In genomic region chr17:49516190-49516589, GRCh38 we compare ENCODE assay signal across 8 cellular contexts. TPM values are rescaled to one million over a fixed set of nuclear protein-coding genes. Genes with fewer than 3 reads are reported as not detected.
DNase-seq lines count a peak whose midpoint lies in the region; ATAC-seq and TF ChIP-seq lines count a peak whose summit lies in the region.

No MANE protein-coding gene starts in this region.

- intact Hi-C loops in mammary epithelial cell (cut with micrococcal nuclease): no loop called here
- intact Hi-C loops in mucosa of descending colon (cut with DNase I, micrococcal nuclease): no loop called here

- H3K4me1 ChIP-seq in mammary epithelial cell (ENCODE audit: insufficient read depth, low read length) (peaks cover 18% of the 10 kb centered on the region), mesenchymal stem cell (ENCODE audit: control insufficient read depth, insufficient read depth, low read depth, low read length) (peaks cover 30% of the 10 kb centered on the region), mucosa of descending colon (ENCODE audit: low read depth) (peaks cover 7% of the 10 kb centered on the region)

- in situ Hi-C loops in mammary epithelial cell (cut with MboI; ENCODE audit: low sequenced_read_pairs in 2 of 2): no loop called here

- 34% methylated on average over 5 of the region's 5 CpGs for WGBS in mammary epithelial cell (ENCODE audit: low coverage, missing lambda C conversion rate)
- 75% methylated on average over 5 of the region's 5 CpGs for WGBS in mesenchymal stem cell

- H2BK120ac ChIP-seq in mesenchymal stem cell (ENCODE audit: low read depth, low read length): peak overlapping the region; percentile 39

- CTCF ChIA-PET in mammary epithelial cell (lab: Charles Lee; ENCODE audit: low non-redundant PET): no interaction called here

- H2AK5ac ChIP-seq in mesenchymal stem cell (ENCODE audit: low read length, severe bottlenecking): peak overlapping the region; percentile 74

- no peaks in the 10 kb centered on the region for H4K20me1 ChIP-seq in mammary epithelial cell (ENCODE audit: insufficient read depth, low read length)

- H3K36me3 Mint-ChIP-seq in stimulated activated naive B cell treated with anti-CD40 and anti-IgM and Interleukin-4, amounts not matched to agents 10 μg/mL and 1 μg/mL and 100 μg/mL, for 72 hours: no peaks in the 10 kb centered on the region
- H3K36me3 Mint-ChIP-seq in activated T-cell treated with anti-CD3 and anti-CD28 coated beads, Interleukin-2, amount 50 U/mL, for 4 hours (ENCODE audit: insufficient read depth): no peaks in the 10 kb centered on the region

- peak overlapping the region; percentile 81 for H2AFZ ChIP-seq in mammary epithelial cell (ENCODE audit: low read depth, low read length)
- peak overlapping the region; percentile 18 for H2AFZ ChIP-seq in mesenchymal stem cell (ENCODE audit: low read depth, low read length)

- TF ChIP-seq CTCF in mammary epithelial cell (conservative IDR thresholded peaks at IDR 0.05 in 1 of 2, IDR thresholded peaks at IDR 0.05 in 1 of 2; ENCODE audit: extremely low read depth in 1 of 2, insufficient read depth in 1 of 2, low read depth in 1 of 2, low read length in 2 of 2): peak in 1 of 2 donors; percentile 25
- TF ChIP-seq CTCF in mucosa of descending colon (IDR thresholded peaks at IDR 0.05): no peak

- peak overlapping the region; percentile 91 to 95 for H3K18ac ChIP-seq in mesenchymal stem cell (ENCODE audit: low read depth in 1 of 2, low read length in 2 of 2)

- H3K27me3 ChIP-seq in mammary epithelial cell (ENCODE audit: insufficient read depth, low read length) (no peaks in the 10 kb centered on the region), mesenchymal stem cell (ENCODE audit: control insufficient read depth in 1 of 2, insufficient read depth in 1 of 2, low read length in 2 of 2) (peaks cover 29 to 49% of the 10 kb centered on the region in 2 experiments)

- peaks cover 8% of the 10 kb centered on the region in 2 donors for H3K4me1 Mint-ChIP-seq in stimulated activated naive B cell treated with anti-CD40 and anti-IgM and Interleukin-4, amounts not matched to agents 10 μg/mL and 1 μg/mL and 100 μg/mL, for 72 hours
- no peaks in the 10 kb centered on the region for H3K4me1 Mint-ChIP-seq in activated T-cell treated with anti-CD3 and anti-CD28 coated beads, Interleukin-2, amount 50 U/mL, for 4 hours (ENCODE audit: low read depth)

- H3K79me1 ChIP-seq in mesenchymal stem cell (replicated peaks; ENCODE audit: low read length, poor library complexity, severe bottlenecking): no peaks in the 10 kb centered on the region

- H3K23ac ChIP-seq in mesenchymal stem cell (ENCODE audit: low read length in 2 of 2): no peak overlapping the region

- peak overlapping the region in 1 of 2 experiments; percentile 97 for H2BK12ac ChIP-seq in mesenchymal stem cell (ENCODE audit: low read length in 2 of 2)

- no peak for ATAC-seq in stimulated activated naive B cell treated with anti-CD40 and anti-IgM and Interleukin-4, amounts not matched to agents 10 μg/mL and 1 μg/mL and 100 μg/mL, for 72 hours (replicated peaks)
- ATAC-seq in mucosa of descending colon (no peak), HG02938 (IDR thresholded peaks at IDR 0.05; ENCODE audit: unreplicated experiment) (no peak)
- no peak for ATAC-seq in activated T-cell treated with anti-CD3 and anti-CD28 coated beads, Interleukin-2, amount 50 U/mL, for 4 hours

- H3K9ac ChIP-seq in mammary epithelial cell (ENCODE audit: insufficient read depth, low read length) (no peak overlapping the region), mesenchymal stem cell (ENCODE audit: low read length) (peak overlapping the region; percentile 73)

- no peak overlapping the region for H3K27ac Mint-ChIP-seq in stimulated activated naive B cell treated with anti-CD40 and anti-IgM and Interleukin-4, amounts not matched to agents 10 μg/mL and 1 μg/mL and 100 μg/mL, for 72 hours

- H3K36me3 ChIP-seq in mammary epithelial cell (ENCODE audit: insufficient read depth, low read length) (peaks cover 2% of the 10 kb centered on the region), mesenchymal stem cell (ENCODE audit: control insufficient read depth in 1 of 2, insufficient read depth in 2 of 2, low read depth in 1 of 2, low read length in 2 of 2) (no peaks in the 10 kb centered on the region), mucosa of descending colon (ENCODE audit: low read depth) (no peaks in the 10 kb centered on the region)

- no peak overlapping the region for H2BK15ac ChIP-seq in mesenchymal stem cell (ENCODE audit: low read depth, poor library complexity, severe bottlenecking)

- H3K4me3 ChIP-seq in mammary epithelial cell (replicated peaks in 1 of 3; ENCODE audit: insufficient read depth in 1 of 3, low read depth in 2 of 3, low read length in 3 of 3) (no peak overlapping the region), mesenchymal stem cell (ENCODE audit: insufficient read depth in 1 of 2, low read depth in 1 of 2, low read length in 2 of 2) (no peak overlapping the region), mucosa of descending colon (no peak overlapping the region)

- H3K9me3 ChIP-seq in mammary epithelial cell (replicated peaks; ENCODE audit: insufficient read depth, low read length) (no peaks in the 10 kb centered on the region), mesenchymal stem cell (ENCODE audit: control insufficient read depth, low read length) (no peaks in the 10 kb centered on the region), mucosa of descending colon (no peaks in the 10 kb centered on the region)

- H3K9me3 Mint-ChIP-seq in stimulated activated naive B cell treated with anti-CD40 and anti-IgM and Interleukin-4, amounts not matched to agents 10 μg/mL and 1 μg/mL and 100 μg/mL, for 72 hours: no peaks in the 10 kb centered on the region
- no peaks in the 10 kb centered on the region for H3K9me3 Mint-ChIP-seq in activated T-cell treated with anti-CD3 and anti-CD28 coated beads, Interleukin-2, amount 50 U/mL, for 4 hours

- H3K79me2 ChIP-seq in mammary epithelial cell (ENCODE audit: insufficient read depth, low read length): no peaks in the 10 kb centered on the region

- DNase-seq in NCI-H1694 treated with DMSO at 0.1 percent for 48 hours (lab: John Stamatoyannopoulos, UW) (peak; percentile 60), mammary epithelial cell (no peak), mesenchymal stem cell (no peak), substantia nigra (lab: John Stamatoyannopoulos, UW) (peak in 7 of 49 donors; percentile 14 to 24 (median 20)), mucosa of descending colon (no peak)
- DNase-seq in stimulated activated naive B cell treated with anti-CD40 and anti-IgM and Interleukin-4, amounts not matched to agents 10 μg/mL and 1 μg/mL and 100 μg/mL, for 72 hours: no peak
- DNase-seq in activated T-cell treated with anti-CD3 and anti-CD28 coated beads, Interleukin-2, amount 50 U/mL, for 4 hours: no peak

- BruUV-seq in mammary epithelial cell (replicated peaks; lab: Mats Ljungman, UMichigan): no TSS peak

- H3K27ac ChIP-seq in mammary epithelial cell (ENCODE audit: insufficient read depth, low read depth, low read length) (no peak overlapping the region), mesenchymal stem cell (ENCODE audit: low read length, poor library complexity, severe bottlenecking) (no peak overlapping the region), substantia nigra (ENCODE audit: low read depth, low read length, poor library complexity, severe bottlenecking) (peak overlapping the region; percentile 30)

- peak overlapping the region; percentile 64 for H4K91ac ChIP-seq in mesenchymal stem cell (ENCODE audit: low read length)

- dilution Hi-C loops in mammary epithelial cell (cut with HindIII; ENCODE audit: low sequenced_read_pairs): no loop called here

- H3K27me3 Mint-ChIP-seq in stimulated activated naive B cell treated with anti-CD40 and anti-IgM and Interleukin-4, amounts not matched to agents 10 μg/mL and 1 μg/mL and 100 μg/mL, for 72 hours: peaks cover 32 to 38% of the 10 kb centered on the region in 2 donors
- peaks cover 10% of the 10 kb centered on the region for H3K27me3 Mint-ChIP-seq in activated T-cell treated with anti-CD3 and anti-CD28 coated beads, Interleukin-2, amount 50 U/mL, for 4 hours (ENCODE audit: low read depth)

- peak overlapping the region in 1 of 2 experiments; percentile 26 for H3K14ac ChIP-seq in mesenchymal stem cell (ENCODE audit: low read length in 2 of 2)

- H3K4me3 Mint-ChIP-seq in stimulated activated naive B cell treated with anti-CD40 and anti-IgM and Interleukin-4, amounts not matched to agents 10 μg/mL and 1 μg/mL and 100 μg/mL, for 72 hours: no peak overlapping the region
- H3K4me3 Mint-ChIP-seq in activated T-cell treated with anti-CD3 and anti-CD28 coated beads, Interleukin-2, amount 50 U/mL, for 4 hours: no peak overlapping the region

- no peak overlapping the region for H2BK5ac ChIP-seq in mesenchymal stem cell (ENCODE audit: low read depth, low read length, poor library complexity, severe bottlenecking)

- H4K8ac ChIP-seq in mesenchymal stem cell (ENCODE audit: low read length): peak overlapping the region; percentile 12

- H3K4me2 ChIP-seq in mammary epithelial cell (ENCODE audit: insufficient read depth, low read depth, low read length): no peak overlapping the region
- H3K4me2 ChIP-seq in mesenchymal stem cell (ENCODE audit: low read length, poor library complexity, severe bottlenecking): no peak overlapping the region

- peak overlapping the region in 1 of 2 experiments; percentile 47 for H3K4ac ChIP-seq in mesenchymal stem cell (ENCODE audit: low read depth in 1 of 2, low read length in 2 of 2)

RNA-seq across cellular contexts. Expression of gene NGFR, which starts 21.1 kb away (rescaled TPM):
- total RNA-seq in mammary epithelial cell: 10 to 100 TPM; 16.3 to 25.5 TPM
- polyA plus RNA-seq in mammary epithelial cell: 33.5 TPM
- 17.4 TPM for polyA minus RNA-seq in mammary epithelial cell
- polyA plus RNA-seq in mesenchymal stem cell (2013, experiment 1 of 2): 12.1 TPM
- 11.7 TPM for polyA plus RNA-seq in mesenchymal stem cell (2013, experiment 2 of 2)
- total RNA-seq in mucosa of descending colon: 10 to 100 TPM in 1 of 3 donors, 1 to 10 TPM in 2; 1.0 to 11.9 (median 2.0) TPM
- under 1 TPM; 0.05 to 0.49 (median 0.05) TPM for total RNA-seq in activated T-cell treated with anti-CD3 and anti-CD28 coated beads, Interleukin-2, amount 50 U/mL, for 4 hours

RNA-seq across cellular contexts. Expression of gene NXPH3, which starts 59.5 kb away (rescaled TPM):
- under 1 TPM; 0.33 to 0.35 TPM for total RNA-seq in mammary epithelial cell
- polyA plus RNA-seq in mammary epithelial cell: 0.23 TPM
- polyA minus RNA-seq in mammary epithelial cell: not detected
- 0.01 TPM for polyA plus RNA-seq in mesenchymal stem cell (2013, experiment 1 of 2)
- polyA plus RNA-seq in mesenchymal stem cell (2013, experiment 2 of 2): 0.12 TPM
- total RNA-seq in mucosa of descending colon: 10 to 100 TPM in 1 of 3 donors, 1 to 10 TPM in 1, under 1 TPM in 1; 0.93 to 19.9 (median 2.3) TPM
- under 1 TPM in 1 of 3 donors, not detected in 2; 0.19 TPM for total RNA-seq in activated T-cell treated with anti-CD3 and anti-CD28 coated beads, Interleukin-2, amount 50 U/mL, for 4 hours
